ENCODE assay signal across 17 cellular contexts in genomic region chr21:38291875-38292274, GRCh38. TPM values are rescaled to one million over a fixed set of nuclear protein-coding genes. Genes with fewer than 3 reads are reported as not detected.
A peak's percentile ranks its signal among the peaks of the same experiment; 100 is the strongest.
DNase-seq lines count a peak whose midpoint lies in the region; ATAC-seq and TF ChIP-seq lines count a peak whose summit lies in the region.
"Had no signal": no experiment of that assay in that cellular context is flagged by ENCODE, and none has a peak within 500 bp of the region (broad histone marks: within the 10 kb centered on the region; RNA-seq: fewer than 3 reads in every experiment).

No MANE protein-coding gene starts in this region.

- no peak overlapping the region for H3K4me3 ChIP-seq in breast epithelium
- no peak overlapping the region for H3K4me3 ChIP-seq in naive thymus-derived CD4-positive, alpha-beta T cell (ENCODE audit: low read length)
- H3K4me3 ChIP-seq: BLaER1 treated with 17β-estradiol and CSF1 and Interleukin-3, amounts not matched to agents 10 nM and 100 nM had no signal

- H3K27ac ChIP-seq in breast epithelium (no peak overlapping the region), epithelial cell of prostate (peak overlapping the region; percentile 54)
- no peak overlapping the region for H3K27ac ChIP-seq in naive thymus-derived CD4-positive, alpha-beta T cell (ENCODE audit: low read depth, low read length)
- H3K27ac ChIP-seq: 22Rv1 had no signal

- intact Hi-C loops in MCF 10A (cut with micrococcal nuclease) (no loop called here), breast epithelium (cut with DNase I; ENCODE audit: low total_unique reads) (no loop called here)
- intact Hi-C loops in naive thymus-derived CD4-positive, alpha-beta T cell (cut with micrococcal nuclease) = no loop called here

- no peak for TF ChIP-seq POLR2A in breast epithelium (IDR thresholded peaks at IDR 0.05)

- no peaks in the 10 kb centered on the region for H3K9me3 ChIP-seq in breast epithelium
- H3K9me3 ChIP-seq in naive thymus-derived CD4-positive, alpha-beta T cell (ENCODE audit: control insufficient read depth in 2 of 3, low read length in 3 of 3) = no peaks in the 10 kb centered on the region

- DNase-seq in MCF 10A (ENCODE audit: unreplicated experiment) = no peak
- no peak for DNase-seq in breast epithelium (ENCODE audit: low spot score in 2 of 2)
- DNase-seq in epithelial cell of prostate (ENCODE audit: low read depth, low spot score) = no peak
- DNase-seq in naive thymus-derived CD4-positive, alpha-beta T cell = no peak
- no peak for DNase-seq in KG1 (lab: John Stamatoyannopoulos, UW)
- DNase-seq in activated CD8-positive, alpha-beta memory T cell treated with anti-CD3 and anti-CD28 coated beads for 24 hours = no peak
- DNase-seq: H9, Kasumi-1, NCI-H187 treated with DMSO at 0.1 percent for 48 hours, NCI-H446, NCI-H774, SHP77 treated with DMSO at 0.1 percent for 48 hours had no signal

- no peaks in the 10 kb centered on the region for H3K9me3 Mint-ChIP-seq in MCF 10A (ENCODE audit: unreplicated experiment)
- H3K9me3 Mint-ChIP-seq in naive thymus-derived CD4-positive, alpha-beta T cell = no peaks in the 10 kb centered on the region
- H3K9me3 Mint-ChIP-seq: H9 had no signal

- POLR2A ChIA-PET in MCF 10A (lab: Yijun Ruan, JAX) = interaction anchor here (0.8 to 4.2 kb wide), 9 partner anchors 8 to 60 kb away, joined by 3 to 35 read pairs (median 4); no protein-coding TSS in a partner anchor
- POLR2A ChIA-PET in naive thymus-derived CD4-positive, alpha-beta T cell (lab: Charles Lee) = interaction anchor here (1.1 to 1.2 kb wide), 2 partner anchors 9 to 13 kb away, joined by 3 to 5 read pairs; no protein-coding TSS in a partner anchor

- ATAC-seq in naive thymus-derived CD4-positive, alpha-beta T cell = peak; percentile 28
- ATAC-seq in GM18907 (IDR thresholded peaks at IDR 0.05; ENCODE audit: unreplicated experiment) (no peak), GM18519 (IDR thresholded peaks at IDR 0.05; ENCODE audit: low FRiP score, unreplicated experiment) (no peak)
- ATAC-seq: Panc1 had no signal

- TF ChIP-seq CTCF in MCF 10A (IDR thresholded peaks at IDR 0.05; ENCODE audit: unreplicated experiment) = no peak
- no peak for TF ChIP-seq CTCF in breast epithelium (IDR thresholded peaks at IDR 0.05)

- H3K27ac Mint-ChIP-seq in MCF 10A (ENCODE audit: low read depth, unreplicated experiment) = peak overlapping the region; percentile 27
- H3K27ac Mint-ChIP-seq in naive thymus-derived CD4-positive, alpha-beta T cell = no peak overlapping the region
- H3K27ac Mint-ChIP-seq: H9 had no signal

- no peaks in the 10 kb centered on the region for H3K4me1 ChIP-seq in breast epithelium
- H3K4me1 ChIP-seq in naive thymus-derived CD4-positive, alpha-beta T cell (ENCODE audit: control insufficient read depth in 2 of 2, insufficient read depth in 2 of 2, low read length in 2 of 2) = peaks cover 0 to 36% of the 10 kb centered on the region in 2 donors

- H3K27me3 ChIP-seq in breast epithelium = no peaks in the 10 kb centered on the region
- H3K27me3 ChIP-seq in naive thymus-derived CD4-positive, alpha-beta T cell (ENCODE audit: control insufficient read depth in 2 of 2, insufficient read depth in 2 of 2, low read length in 2 of 2) = no peaks in the 10 kb centered on the region

- CTCF ChIA-PET in MCF 10A (lab: Yijun Ruan, JAX) = interaction anchor here (0.6 to 2.5 kb wide), 5 partner anchors 8 to 167 kb away, joined by 3 to 10 read pairs (median 5); no protein-coding TSS in a partner anchor
- CTCF ChIA-PET in naive thymus-derived CD4-positive, alpha-beta T cell (lab: Charles Lee) = no interaction called here

- H3K36me3 Mint-ChIP-seq in MCF 10A (ENCODE audit: insufficient read depth, unreplicated experiment) = no peaks in the 10 kb centered on the region
- H3K36me3 Mint-ChIP-seq in naive thymus-derived CD4-positive, alpha-beta T cell = no peaks in the 10 kb centered on the region

- BruUV-seq in MCF 10A (replicated peaks; lab: Mats Ljungman, UMichigan) = no TSS peak

- no peaks in the 10 kb centered on the region for H3K27me3 Mint-ChIP-seq in MCF 10A (ENCODE audit: insufficient read depth, unreplicated experiment)
- peaks cover 0 to 5% (median 0%) of the 10 kb centered on the region in 5 donors for H3K27me3 Mint-ChIP-seq in naive thymus-derived CD4-positive, alpha-beta T cell

- H3K36me3 ChIP-seq in breast epithelium = no peaks in the 10 kb centered on the region
- H3K36me3 ChIP-seq in naive thymus-derived CD4-positive, alpha-beta T cell (ENCODE audit: control insufficient read depth in 2 of 3, insufficient read depth in 3 of 3, low read length in 3 of 3) = no peaks in the 10 kb centered on the region
- H3K36me3 ChIP-seq: BLaER1 treated with 17β-estradiol and CSF1 and Interleukin-3, amounts not matched to agents 10 nM and 100 nM had no signal

- no peak overlapping the region for H3K4me3 Mint-ChIP-seq in MCF 10A (ENCODE audit: unreplicated experiment)
- H3K4me3 Mint-ChIP-seq in naive thymus-derived CD4-positive, alpha-beta T cell = no peak overlapping the region
- H3K4me3 Mint-ChIP-seq: H9 had no signal

- H3K4me1 Mint-ChIP-seq in MCF 10A (ENCODE audit: insufficient read depth, unreplicated experiment) = peaks cover 42% of the 10 kb centered on the region
- H3K4me1 Mint-ChIP-seq in naive thymus-derived CD4-positive, alpha-beta T cell = peaks cover 13 to 47% (median 31%) of the 10 kb centered on the region in 7 donors

RNA-seq across cellular contexts. Expression of gene KCNJ15, which starts 35.1 kb away (rescaled TPM):
- total RNA-seq in MCF 10A (2022) = 2.2 and 2.4 TPM in 2 replicates
- 1 to 10 TPM in 1 of 3 donors, under 1 TPM in 2; 0.80 to 6.9 (median 0.98) TPM for total RNA-seq in breast epithelium
- 1 to 10 TPM in 1 of 5 experiments, under 1 TPM in 3, not detected in 1; 0.16 to 1.1 (median 0.70) TPM for total RNA-seq in naive thymus-derived CD4-positive, alpha-beta T cell
- not detected for polyA plus RNA-seq in naive thymus-derived CD4-positive, alpha-beta T cell
- total RNA-seq: H9 had no signal
